In genomic region chr3:107271787-107272387, GRCh38 we compare ENCODE assay signal across 8 cellular contexts.
A peak's percentile ranks its signal among the peaks of the same experiment; 100 is the strongest.
DNase-seq lines count a peak whose midpoint lies in the region; ATAC-seq and TF ChIP-seq lines count a peak whose summit lies in the region.

No MANE protein-coding gene starts in this region.

- TF ChIP-seq POLR2A in right lobe of liver (IDR thresholded peaks at IDR 0.05), result no peak

- H3K9me3 ChIP-seq in right lobe of liver, result no peaks in the 10 kb centered on the region

- intact Hi-C loops in right lobe of liver (cut with DNase I), result no loop called here

- H3K27me3 ChIP-seq in right lobe of liver, result no peaks in the 10 kb centered on the region

- no peak overlapping the region for H3K4me3 ChIP-seq in right lobe of liver

- TF ChIP-seq CTCF in right lobe of liver (IDR thresholded peaks at IDR 0.05), result peak; percentile 60 to 68 (median 64)

- H3K27ac ChIP-seq in right lobe of liver, result no peak overlapping the region

- ATAC-seq in GM18858 (IDR thresholded peaks at IDR 0.05; ENCODE audit: unreplicated experiment), result peak; percentile 80
- ATAC-seq in HG03469 (IDR thresholded peaks at IDR 0.05; ENCODE audit: unreplicated experiment), result peak; percentile 59
- peak; percentile 78 to 89 (median 80) for ATAC-seq in right lobe of liver

- DNase-seq in AML-193 (lab: John Stamatoyannopoulos, UW) (peak; percentile 79 to 81), NCI-H748 treated with DMSO at 0.1 percent for 48 hours (lab: John Stamatoyannopoulos, UW) (peak; percentile 36), cerebellum (ENCODE audit: low spot score) (peak; percentile 43), right lobe of liver (no peak), activated gamma-delta T cell (lab: John Stamatoyannopoulos, UW) (no peak)
- no peak for DNase-seq in activated CD4-positive, CD25-positive, alpha-beta regulatory T cell treated with anti-CD3 and anti-CD28 coated beads, Interleukin-2, amount 50 U/mL, for 72 hours

- WGBS in right lobe of liver (ENCODE audit: insufficient coverage, low coverage, low lambda C conversion rate, missing lambda C conversion rate), result 3% methylated on average over 3 of the region's 3 CpGs

- no peaks in the 10 kb centered on the region for H3K36me3 ChIP-seq in right lobe of liver

- H3K4me1 ChIP-seq in right lobe of liver, result no peaks in the 10 kb centered on the region

Comparison
In these comparisons a context has a peak if more than half of its experiments do, and no peak if none do; other contexts are left out.
1. DNase-seq: peak in AML-193 (2 of 2), NCI-H748 treated with DMSO at 0.1 percent for 48 hours (single experiment) and cerebellum (single experiment); none in right lobe of liver (0 of 3), activated gamma-delta T cell (single experiment) and activated CD4-positive, CD25-positive, alpha-beta regulatory T cell treated with anti-CD3 and anti-CD28 coated beads, Interleukin-2, amount 50 U/mL, for 72 hours (single experiment).
2. Peak in every context shown above with its lines, with median percentiles within 50 percentile points of each other: ATAC-seq.